In genomic region chr6:28943223-28943556, GRCh38 we compare ENCODE assay signal across 8 cellular contexts. TPM values are rescaled to one million over a fixed set of nuclear protein-coding genes. Genes with fewer than 3 reads are reported as not detected.
A peak's percentile ranks its signal among the peaks of the same experiment; 100 is the strongest.
DNase-seq lines count a peak whose midpoint lies in the region; ATAC-seq and TF ChIP-seq lines count a peak whose summit lies in the region.

No MANE protein-coding gene starts in this region.

- H4K20me1 ChIP-seq in mammary epithelial cell (ENCODE audit: insufficient read depth, low read length), result no peaks in the 10 kb centered on the region

- no peaks in the 10 kb centered on the region for H3K27me3 Mint-ChIP-seq in MCF 10A (ENCODE audit: insufficient read depth, unreplicated experiment)
- H3K27me3 Mint-ChIP-seq in activated B cell treated with CpG ODN at 0.5 μM for 24 hours, result peaks cover 3% of the 10 kb centered on the region

- BruUV-seq in MCF 10A (replicated peaks; lab: Mats Ljungman, UMichigan) (no TSS peak), mammary epithelial cell (replicated peaks; lab: Mats Ljungman, UMichigan) (no TSS peak)

- H3K4me1 Mint-ChIP-seq in MCF 10A (ENCODE audit: insufficient read depth, unreplicated experiment) (peaks cover 14% of the 10 kb centered on the region), activated B cell treated with CpG ODN at 0.5 μM for 24 hours (peaks cover 47% of the 10 kb centered on the region)

- H3K36me3 Mint-ChIP-seq in MCF 10A (ENCODE audit: insufficient read depth, unreplicated experiment) (peaks cover 25% of the 10 kb centered on the region), activated B cell treated with CpG ODN at 0.5 μM for 24 hours (ENCODE audit: low read depth) (peaks cover 14% of the 10 kb centered on the region)

- in situ Hi-C loops in mammary epithelial cell (cut with MboI; ENCODE audit: low sequenced_read_pairs in 2 of 2), result no loop called here

- intact Hi-C loops in MCF 10A (cut with micrococcal nuclease), result loop anchor here (5.0 kb wide), 1 partner anchor 201 kb away; no protein-coding TSS in a partner anchor
- intact Hi-C loops in mammary epithelial cell (cut with micrococcal nuclease), result loop anchor here (5.0 to 10.0 kb wide), 4 partner anchors 151 to 401 kb away; no protein-coding TSS in a partner anchor
- intact Hi-C loops in activated B cell treated with CpG ODN at 0.5 μM for 24 hours (cut with micrococcal nuclease), result loop anchor here (5.0 to 10.0 kb wide), 6 partner anchors 61 to 1258 kb away; partner anchors contain the start of gene ZNF165
- intact Hi-C loops in tibial artery (cut with DNase I; ENCODE audit: low total_unique reads), result loop anchor here (5.0 kb wide), 2 partner anchors 39 to 81 kb away; no protein-coding TSS in a partner anchor
- intact Hi-C loops in lower leg skin (cut with DNase I; ENCODE audit: low total_unique reads), result no loop called here

- H2AFZ ChIP-seq in mammary epithelial cell (ENCODE audit: low read depth, low read length), result no peak overlapping the region

- H3K9me3 ChIP-seq in mammary epithelial cell (replicated peaks; ENCODE audit: insufficient read depth, low read length), result no peaks in the 10 kb centered on the region
- no peaks in the 10 kb centered on the region for H3K9me3 ChIP-seq in iPS-15b (ENCODE audit: control insufficient read depth, insufficient read depth, low read length)
- H3K9me3 ChIP-seq in tibial artery, result no peaks in the 10 kb centered on the region

- H3K4me2 ChIP-seq in mammary epithelial cell (ENCODE audit: insufficient read depth, low read depth, low read length), result no peak overlapping the region

- no peaks in the 10 kb centered on the region for H3K9me3 Mint-ChIP-seq in MCF 10A (ENCODE audit: unreplicated experiment)
- H3K9me3 Mint-ChIP-seq in activated B cell treated with CpG ODN at 0.5 μM for 24 hours, result no peaks in the 10 kb centered on the region

- dilution Hi-C loops in mammary epithelial cell (cut with HindIII; ENCODE audit: low sequenced_read_pairs), result no loop called here

- CTCF ChIA-PET in MCF 10A (lab: Yijun Ruan, JAX), result no interaction called here
- CTCF ChIA-PET in mammary epithelial cell (lab: Charles Lee; ENCODE audit: low non-redundant PET), result no interaction called here
- CTCF ChIA-PET in activated B cell treated with CpG ODN at 0.5 μM for 24 hours (lab: Charles Lee), result no interaction called here

- no peak overlapping the region for H3K27ac ChIP-seq in mammary epithelial cell (ENCODE audit: insufficient read depth, low read depth, low read length)
- H3K27ac ChIP-seq in tibial artery, result no peak overlapping the region

- TF ChIP-seq CTCF in MCF 10A (IDR thresholded peaks at IDR 0.05; ENCODE audit: unreplicated experiment), result no peak
- no peak for TF ChIP-seq CTCF in mammary epithelial cell (conservative IDR thresholded peaks at IDR 0.05 in 1 of 2, IDR thresholded peaks at IDR 0.05 in 1 of 2; ENCODE audit: extremely low read depth in 1 of 2, insufficient read depth in 1 of 2, low read depth in 1 of 2, low read length in 2 of 2)
- TF ChIP-seq CTCF in activated B cell treated with CpG ODN at 0.5 μM for 24 hours (IDR thresholded peaks at IDR 0.05), result no peak
- no peak for TF ChIP-seq CTCF in tibial artery (IDR thresholded peaks at IDR 0.05)
- TF ChIP-seq CTCF in lower leg skin (IDR thresholded peaks at IDR 0.05), result no peak

- H3K36me3 ChIP-seq in mammary epithelial cell (ENCODE audit: insufficient read depth, low read length), result no peaks in the 10 kb centered on the region
- H3K36me3 ChIP-seq in iPS-15b (ENCODE audit: control insufficient read depth, insufficient read depth, low read length), result no peaks in the 10 kb centered on the region
- H3K36me3 ChIP-seq in tibial artery, result no peaks in the 10 kb centered on the region

- no peak overlapping the region for H3K27ac Mint-ChIP-seq in MCF 10A (ENCODE audit: low read depth, unreplicated experiment)
- H3K27ac Mint-ChIP-seq in activated B cell treated with CpG ODN at 0.5 μM for 24 hours, result no peak overlapping the region

- no peaks in the 10 kb centered on the region for H3K79me2 ChIP-seq in mammary epithelial cell (ENCODE audit: insufficient read depth, low read length)

- POLR2A ChIA-PET in MCF 10A (lab: Yijun Ruan, JAX), result interaction anchor here (0.8 kb wide), 1 partner anchor 42 kb away, joined by 3 read pairs; no protein-coding TSS in a partner anchor
- POLR2A ChIA-PET in activated B cell treated with CpG ODN at 0.5 μM for 24 hours (lab: Charles Lee), result interaction anchor here (0.6 to 1.6 kb wide), 3 partner anchors 19 to 59 kb away, joined by 3 to 14 read pairs (median 6); partner anchors contain the start of gene TRIM27

- H3K9ac ChIP-seq in mammary epithelial cell (ENCODE audit: insufficient read depth, low read length) (no peak overlapping the region), iPS-15b (ENCODE audit: low read depth, low read length) (peak overlapping the region; percentile 51)

- H3K4me1 ChIP-seq in mammary epithelial cell (ENCODE audit: insufficient read depth, low read length), result peaks cover 11% of the 10 kb centered on the region
- no peaks in the 10 kb centered on the region for H3K4me1 ChIP-seq in iPS-15b (ENCODE audit: control insufficient read depth, insufficient read depth, low read length)
- H3K4me1 ChIP-seq in tibial artery, result peaks cover 0 to 28% (median 11%) of the 10 kb centered on the region in 4 donors

- WGBS in mammary epithelial cell (ENCODE audit: low coverage, missing lambda C conversion rate), result 76% methylated on average over 6 of the region's 6 CpGs
- 51 to 53% methylated on average over 6 of the region's 6 CpGs for WGBS in lower leg skin, 2 donors

- H3K4me3 Mint-ChIP-seq in MCF 10A (ENCODE audit: unreplicated experiment) (peak overlapping the region; percentile 71), activated B cell treated with CpG ODN at 0.5 μM for 24 hours (peak overlapping the region; percentile 84)

- H3K4me3 ChIP-seq in mammary epithelial cell (replicated peaks in 1 of 3; ENCODE audit: insufficient read depth in 1 of 3, low read depth in 2 of 3, low read length in 3 of 3), result no peak overlapping the region
- peak overlapping the region; percentile 89 for H3K4me3 ChIP-seq in iPS-15b (ENCODE audit: low read depth, low read length)
- peak overlapping the region; percentile 57 to 61 for H3K4me3 ChIP-seq in tibial artery
- H3K4me3 ChIP-seq in lower leg skin (ENCODE audit: low read depth, poor library complexity, severe bottlenecking), result no peak overlapping the region

- H3K27me3 ChIP-seq in mammary epithelial cell (ENCODE audit: insufficient read depth, low read length) (no peaks in the 10 kb centered on the region), iPS-15b (ENCODE audit: control insufficient read depth, insufficient read depth, low read length) (no peaks in the 10 kb centered on the region), tibial artery (no peaks in the 10 kb centered on the region)

- ATAC-seq in activated B cell treated with CpG ODN at 0.5 μM for 24 hours (ENCODE audit: low read depth) (no peak), HG02884 (IDR thresholded peaks at IDR 0.05; ENCODE audit: unreplicated experiment) (no peak)

- no peak for DNase-seq in MCF 10A (ENCODE audit: unreplicated experiment)
- DNase-seq in mammary epithelial cell, result no peak
- no peak for DNase-seq in activated B cell treated with CpG ODN at 0.5 μM for 24 hours
- no peak for DNase-seq in tibial artery
- no peak for DNase-seq in NCI-H2081 treated with DMSO at 0.1 percent for 48 hours (lab: John Stamatoyannopoulos, UW)
- no peak for DNase-seq in lower leg skin (ENCODE audit: low spot score in 2 of 2)

- no peak for TF ChIP-seq POLR2A in lower leg skin (IDR thresholded peaks at IDR 0.05)

RNA-seq across cellular contexts. Expression of gene TRIM27, which starts 19.4 kb away (rescaled TPM):
- 68.8 and 68.9 TPM in 2 replicates for total RNA-seq in MCF 10A (2022)
- total RNA-seq in mammary epithelial cell, result 10 to 100 TPM; 45.3 to 49.2 TPM
- 46.7 TPM for polyA plus RNA-seq in mammary epithelial cell
- 69.3 TPM for polyA minus RNA-seq in mammary epithelial cell
- total RNA-seq in activated B cell treated with CpG ODN at 0.5 μM for 24 hours, result 59.5 and 64.8 TPM in 2 replicates
- total RNA-seq in lower leg skin, result 10 to 100 TPM; 32.2 to 38.9 (median 35.6) TPM

Comparison
In these comparisons a context has a peak if more than half of its experiments do, and no peak if none do; other contexts are left out.
1. H3K4me3 ChIP-seq: peak in iPS-15b (single experiment) and tibial artery (2 of 2); none in mammary epithelial cell (0 of 3) and lower leg skin (single experiment).